Comparison of ENCODE assay signal across 10 cellular contexts in genomic region chr7:139725077-139725476, GRCh38. TPM values are rescaled to one million over a fixed set of nuclear protein-coding genes. Genes with fewer than 3 reads are reported as not detected.
DNase-seq lines count a peak whose midpoint lies in the region; ATAC-seq, FAIRE-seq and TF ChIP-seq lines count a peak whose summit lies in the region.
"Had no signal": no experiment of that assay in that cellular context is flagged by ENCODE, and none has a peak within 500 bp of the region (broad histone marks: within the 10 kb centered on the region; RNA-seq: fewer than 3 reads in every experiment).

No MANE protein-coding gene starts in this region.

- TF ChIP-seq CTCF in MCF 10A (IDR thresholded peaks at IDR 0.05; ENCODE audit: unreplicated experiment) (no peak), breast epithelium (IDR thresholded peaks at IDR 0.05) (no peak), D721Med (IDR thresholded peaks at IDR 0.05; ENCODE audit: insufficient read depth, missing control alignments) (no peak)

- CTCF ChIA-PET in MCF 10A (lab: Yijun Ruan, JAX) (interaction anchor here (0.9 to 1.7 kb wide), 3 partner anchors 13 to 192 kb away, joined by 3 to 5 read pairs (median 4); no protein-coding TSS in a partner anchor), HEK293T (lab: Yijun Ruan, JAX) (interaction anchor here (0.7 to 1.2 kb wide), 4 partner anchors 9 to 1089 kb away, joined by 3 to 5 read pairs (median 3); no protein-coding TSS in a partner anchor)

- H3K36me3 ChIP-seq in breast epithelium, result no peaks in the 10 kb centered on the region

- FAIRE-seq in D721Med (lab: Jason Lieb, UNC), result no peak
- FAIRE-seq: G401.6 had no signal

- no peak for TF ChIP-seq POLR2A in breast epithelium (IDR thresholded peaks at IDR 0.05)

- no peaks in the 10 kb centered on the region for H3K27me3 ChIP-seq in breast epithelium

- no peaks in the 10 kb centered on the region for H3K4me1 ChIP-seq in breast epithelium

- no peaks in the 10 kb centered on the region for H3K9me3 Mint-ChIP-seq in MCF 10A (ENCODE audit: unreplicated experiment)
- H3K9me3 Mint-ChIP-seq: naive thymus-derived CD8-positive, alpha-beta T cell had no signal

- no TSS peak for BruUV-seq in MCF 10A (replicated peaks; lab: Mats Ljungman, UMichigan)

- DNase-seq in MCF 10A (ENCODE audit: unreplicated experiment) (peak; percentile 85), breast epithelium (ENCODE audit: low spot score in 2 of 2) (no peak), non-pigmented ciliary epithelial cell (ENCODE audit: low read depth) (peak; percentile 55), HT-29 (ENCODE audit: low spot score) (no peak), D721Med (ENCODE audit: insufficient read length, low spot score) (no peak), HEK293T (ENCODE audit: extremely low spot score) (no peak)
- DNase-seq: naive thymus-derived CD8-positive, alpha-beta T cell had no signal

- peaks cover 43% of the 10 kb centered on the region for H3K4me1 Mint-ChIP-seq in MCF 10A (ENCODE audit: insufficient read depth, unreplicated experiment)

- no peaks in the 10 kb centered on the region for H3K9me3 ChIP-seq in breast epithelium

- peak overlapping the region in 1 of 2 donors; percentile 42 for H3K27ac ChIP-seq in breast epithelium

- POLR2A ChIA-PET in MCF 10A (lab: Yijun Ruan, JAX) (interaction anchor here (0.7 to 4.8 kb wide), 4 partner anchors 13 to 46 kb away, joined by 3 to 35 read pairs (median 9); no protein-coding TSS in a partner anchor), HEK293T (lab: Yijun Ruan, JAX) (no interaction called here)

- H3K4me3 Mint-ChIP-seq in MCF 10A (ENCODE audit: unreplicated experiment), result peak overlapping the region; percentile 54

- intact Hi-C loops in MCF 10A (cut with micrococcal nuclease) (no loop called here), breast epithelium (cut with DNase I; ENCODE audit: low total_unique reads) (no loop called here)

- no peaks in the 10 kb centered on the region for H3K27me3 Mint-ChIP-seq in MCF 10A (ENCODE audit: insufficient read depth, unreplicated experiment)
- H3K27me3 Mint-ChIP-seq: naive thymus-derived CD8-positive, alpha-beta T cell had no signal

- peak; percentile 58 for ATAC-seq in HG03039 (IDR thresholded peaks at IDR 0.05; ENCODE audit: unreplicated experiment)
- ATAC-seq in SK-N-SH treated with all-trans-retinoic acid at 6 μM for 48 hours, result peak; percentile 72

- H3K4me3 ChIP-seq in breast epithelium, result no peak overlapping the region

- H3K27ac Mint-ChIP-seq in MCF 10A (ENCODE audit: low read depth, unreplicated experiment), result peak overlapping the region; percentile 68

- peaks cover 31% of the 10 kb centered on the region for H3K36me3 Mint-ChIP-seq in MCF 10A (ENCODE audit: insufficient read depth, unreplicated experiment)

TF ChIP-seq in SK-N-SH treated with all-trans-retinoic acid at 6 μM for 48 hours, 23 proteins besides CTCF, POLR2A, EP300 and RAD21:
- TF ChIP-seq ZNF565 (CRISPR knock-in tag; conservative IDR thresholded peaks at IDR 0.05; ENCODE audit: low read depth) (no peak), CSRNP3 (CRISPR knock-in tag; IDR thresholded peaks at IDR 0.05) (no peak), POU6F1 (CRISPR knock-in tag; IDR thresholded peaks at IDR 0.05; ENCODE audit: borderline replicate concordance, low read depth) (no peak), SNAI2 (CRISPR knock-in tag; IDR thresholded peaks at IDR 0.05) (no peak)
TF ChIP-seq in SK-N-SH treated with all-trans-retinoic acid at 6 μM for 48 hours: peak in this region for 0.

TF ChIP-seq in HEK293T, 16 proteins besides CTCF, POLR2A, EP300 and RAD21:
- TF ChIP-seq FOXA1 (IDR thresholded peaks at IDR 0.05) (no peak), CTBP1 (IDR thresholded peaks at IDR 0.05; ENCODE audit: borderline replicate concordance) (no peak), SUZ12 (IDR thresholded peaks at IDR 0.05) (no peak), TARDBP (IDR thresholded peaks at IDR 0.05) (no peak), ZNF384 (IDR thresholded peaks at IDR 0.05) (no peak), SP1 (IDR thresholded peaks at IDR 0.05) (no peak), LEF1 (IDR thresholded peaks at IDR 0.05; ENCODE audit: borderline replicate concordance) (no peak), NFRKB (IDR thresholded peaks at IDR 0.05) (no peak), PKNOX1 (IDR thresholded peaks at IDR 0.05) (no peak), L3MBTL2 (conservative IDR thresholded peaks at IDR 0.05) (no peak), FOXM1 (IDR thresholded peaks at IDR 0.05; ENCODE audit: borderline replicate concordance) (no peak), ELF4 (IDR thresholded peaks at IDR 0.05) (no peak), HDGF (IDR thresholded peaks at IDR 0.05; ENCODE audit: borderline replicate concordance) (no peak), ARNT (IDR thresholded peaks at IDR 0.05) (no peak), FOXK2 (IDR thresholded peaks at IDR 0.05) (no peak), BHLHE40 (IDR thresholded peaks at IDR 0.05; ENCODE audit: borderline replicate concordance) (no peak)

RNA-seq across cellular contexts. Expression of gene HIPK2, which starts 52.7 kb away (rescaled TPM):
- total RNA-seq in MCF 10A (2022), result 64.3 and 93.9 TPM in 2 replicates
- total RNA-seq in breast epithelium, result 10 to 100 TPM; 26.4 to 31.8 (median 31.1) TPM
- total RNA-seq in HT-29 (2014; rRNA removed; shearing (Covaris generic)), result 2.6 and 3.0 TPM in 2 replicates

Comparison
In these comparisons a context has a peak if more than half of its experiments do, and no peak if none do; other contexts are left out.
1. DNase-seq: peak in MCF 10A (single experiment) and non-pigmented ciliary epithelial cell (single experiment); none in breast epithelium (0 of 2), HT-29 (single experiment), D721Med (single experiment) and HEK293T (single experiment).